ENCODE assay signal across 8 cellular contexts in genomic region chr6:134436950-134437349, GRCh38.
DNase-seq lines count a peak whose midpoint lies in the region; ATAC-seq and TF ChIP-seq lines count a peak whose summit lies in the region.

No MANE protein-coding gene starts in this region.

- peak overlapping the region; percentile 94 for H3K27ac Mint-ChIP-seq in activated CD4-positive, alpha-beta T cell treated with anti-CD3 and anti-CD28 coated beads, Interleukin-2, amount 10 ng/mL, durations not matched to agents 24 days and 14 days

- no peak for TF ChIP-seq CTCF in PC-3 (conservative IDR thresholded peaks at IDR 0.05; ENCODE audit: low read depth, low read length)
- no peak for TF ChIP-seq CTCF in esophagus squamous epithelium (IDR thresholded peaks at IDR 0.05)
- no peak for TF ChIP-seq CTCF in stomach (IDR thresholded peaks at IDR 0.05)
- TF ChIP-seq CTCF in WERI-Rb-1 (IDR thresholded peaks at IDR 0.05; ENCODE audit: low read depth, low read length): no peak
- no peak for TF ChIP-seq CTCF in ovary (IDR thresholded peaks at IDR 0.05)

- no peaks in the 10 kb centered on the region for H3K9me2 ChIP-seq in PC-3 (replicated peaks; ENCODE audit: low read length)

- no peaks in the 10 kb centered on the region for H3K9me3 Mint-ChIP-seq in activated CD4-positive, alpha-beta T cell treated with anti-CD3 and anti-CD28 coated beads, Interleukin-2, amount 10 ng/mL, durations not matched to agents 24 days and 14 days

- H2AFZ ChIP-seq in PC-3 (ENCODE audit: low read length): peak overlapping the region; percentile 42

- H4K20me1 ChIP-seq in PC-3 (ENCODE audit: low read length): no peaks in the 10 kb centered on the region

- H3K79me2 ChIP-seq in PC-3 (ENCODE audit: low read length): no peaks in the 10 kb centered on the region

- H3F3A ChIP-seq in PC-3 (ENCODE audit: low read length, unreplicated experiment): no peaks in the 10 kb centered on the region

- H3K4me3 ChIP-seq in PC-3 (ENCODE audit: low read length) (peak overlapping the region; percentile 46; the same call in 1 of the 2 replicates), esophagus squamous epithelium (no peak overlapping the region), stomach (no peak overlapping the region), WERI-Rb-1 (ENCODE audit: low read depth, low read length) (no peak overlapping the region), ovary (no peak overlapping the region)

- ATAC-seq in PC-3 (no peak), HG03571 (IDR thresholded peaks at IDR 0.05; ENCODE audit: unreplicated experiment) (no peak)

- peak overlapping the region; percentile 64 for H3K9ac ChIP-seq in PC-3 (ENCODE audit: low read length)

- no peak for DNase-seq in activated CD4-positive, alpha-beta T cell treated with anti-CD3 and anti-CD28 coated beads, Interleukin-2, amount 10 ng/mL, durations not matched to agents 24 days and 14 days
- DNase-seq in activated CD4-positive, alpha-beta T cell treated with anti-CD3 and anti-CD28 coated beads for 1 hour: no peak
- DNase-seq in PC-3 (no peak), esophagus squamous epithelium (lab: John Stamatoyannopoulos, UW) (no peak), stomach (no peak), WERI-Rb-1 (no peak), ovary (no peak)

- H3K4me1 ChIP-seq in PC-3 (ENCODE audit: insufficient read depth, low read length) (peaks cover 23% of the 10 kb centered on the region), esophagus squamous epithelium (peaks cover 13 to 28% (median 13%) of the 10 kb centered on the region in 3 donors), stomach (peaks cover 0 to 16% (median 0%) of the 10 kb centered on the region in 4 donors), ovary (ENCODE audit: insufficient read depth) (peaks cover 2% of the 10 kb centered on the region)

- no peaks in the 10 kb centered on the region for H3K27me3 ChIP-seq in PC-3 (ENCODE audit: low read length)
- H3K27me3 ChIP-seq in esophagus squamous epithelium: no peaks in the 10 kb centered on the region
- H3K27me3 ChIP-seq in stomach: no peaks in the 10 kb centered on the region
- no peaks in the 10 kb centered on the region for H3K27me3 ChIP-seq in WERI-Rb-1 (ENCODE audit: insufficient read depth, low read depth, severe bottlenecking)
- H3K27me3 ChIP-seq in ovary: no peaks in the 10 kb centered on the region

- H3K36me3 Mint-ChIP-seq in activated CD4-positive, alpha-beta T cell treated with anti-CD3 and anti-CD28 coated beads, Interleukin-2, amount 10 ng/mL, durations not matched to agents 24 days and 14 days (ENCODE audit: low read depth): peaks cover 2% of the 10 kb centered on the region

- no peaks in the 10 kb centered on the region for H3K27me3 Mint-ChIP-seq in activated CD4-positive, alpha-beta T cell treated with anti-CD3 and anti-CD28 coated beads, Interleukin-2, amount 10 ng/mL, durations not matched to agents 24 days and 14 days

- CTCF ChIA-PET in PC-3 (lab: Charles Lee): no interaction called here

- peaks cover 37% of the 10 kb centered on the region for H3K4me1 Mint-ChIP-seq in activated CD4-positive, alpha-beta T cell treated with anti-CD3 and anti-CD28 coated beads, Interleukin-2, amount 10 ng/mL, durations not matched to agents 24 days and 14 days

- TF ChIP-seq POLR2A in esophagus squamous epithelium (IDR thresholded peaks at IDR 0.05) (no peak), stomach (IDR thresholded peaks at IDR 0.05) (no peak), ovary (IDR thresholded peaks at IDR 0.05) (no peak)

- no peaks in the 10 kb centered on the region for H3K9me3 ChIP-seq in PC-3 (ENCODE audit: low read length)
- no peaks in the 10 kb centered on the region for H3K9me3 ChIP-seq in esophagus squamous epithelium
- H3K9me3 ChIP-seq in stomach: no peaks in the 10 kb centered on the region
- no peaks in the 10 kb centered on the region for H3K9me3 ChIP-seq in WERI-Rb-1 (ENCODE audit: severe bottlenecking)
- H3K9me3 ChIP-seq in ovary: no peaks in the 10 kb centered on the region

- H3K36me3 ChIP-seq in PC-3 (ENCODE audit: low read depth, low read length): no peaks in the 10 kb centered on the region
- H3K36me3 ChIP-seq in esophagus squamous epithelium: no peaks in the 10 kb centered on the region
- H3K36me3 ChIP-seq in stomach: no peaks in the 10 kb centered on the region
- no peaks in the 10 kb centered on the region for H3K36me3 ChIP-seq in WERI-Rb-1
- no peaks in the 10 kb centered on the region for H3K36me3 ChIP-seq in ovary

- peak overlapping the region; percentile 73 for H3K4me3 Mint-ChIP-seq in activated CD4-positive, alpha-beta T cell treated with anti-CD3 and anti-CD28 coated beads, Interleukin-2, amount 10 ng/mL, durations not matched to agents 24 days and 14 days

- intact Hi-C loops in activated CD4-positive, alpha-beta T cell treated with anti-CD3 and anti-CD28 coated beads, Interleukin-2, amount 10 ng/mL, durations not matched to agents 24 days and 14 days (cut with micrococcal nuclease): loop anchor here (1.0 to 2.0 kb wide), 9 partner anchors 58 to 652 kb away; no protein-coding TSS in a partner anchor
- intact Hi-C loops in PC-3 (cut with micrococcal nuclease) (loop anchor here (1.0 to 10.0 kb wide), 3 partner anchors 200 to 263 kb away; no protein-coding TSS in a partner anchor), esophagus squamous epithelium (cut with DNase I) (no loop called here), stomach (cut with DNase I; ENCODE audit: low total_unique reads) (no loop called here), ovary (cut with DNase I) (no loop called here)

- 13 to 36% methylated on average over 1 of the region's 1 CpG for WGBS in esophagus squamous epithelium, 2 donors
- 0 to 81% (median 46%) methylated on average over 1 of the region's 1 CpG for WGBS in stomach, 5 donors
- WGBS in ovary, 3 donors: 0 to 42% (median 32%) methylated on average over 1 of the region's 1 CpG

- BruUV-seq in PC-3 (replicated peaks; lab: Mats Ljungman, UMichigan): no TSS peak

- H3K4me2 ChIP-seq in PC-3 (ENCODE audit: low read length): peak overlapping the region; percentile 67

- POLR2A ChIA-PET in PC-3 (lab: Charles Lee; ENCODE audit: unreplicated experiment): interaction anchor here (0.5 to 0.7 kb wide), 2 partner anchors 72 to 203 kb away, joined by 3 read pairs; no protein-coding TSS in a partner anchor

- TF ChIP-seq EP300 in stomach (IDR thresholded peaks at IDR 0.05) (no peak), ovary (IDR thresholded peaks at IDR 0.05) (no peak)

- peak overlapping the region; percentile 93 for H3K27ac ChIP-seq in PC-3 (ENCODE audit: low read length)
- H3K27ac ChIP-seq in esophagus squamous epithelium: peak overlapping the region; percentile 68 to 83 (median 76)
- H3K27ac ChIP-seq in stomach: peak overlapping the region in 3 of 5 donors; percentile 31 to 49 (median 38)
- H3K27ac ChIP-seq in WERI-Rb-1: no peak overlapping the region
- H3K27ac ChIP-seq in ovary: no peak overlapping the region

Comparison
In these comparisons a context has a peak if more than half of its experiments do, and no peak if none do; other contexts are left out.
1. H3K27ac ChIP-seq: peak in PC-3 (single experiment), esophagus squamous epithelium (4 of 4) and stomach (3 of 5); none in WERI-Rb-1 (single experiment) and ovary (0 of 2).
2. intact Hi-C loops: an anchor here in activated CD4-positive, alpha-beta T cell treated with anti-CD3 and anti-CD28 coated beads, Interleukin-2, amount 10 ng/mL, durations not matched to agents 24 days and 14 days (1.0 to 2.0 kb wide) and PC-3 (1.0 to 10.0 kb wide); none called in esophagus squamous epithelium, stomach and ovary.